Comparison of ENCODE assay signal across 13 cellular contexts in genomic region chr13:24149306-24150032, GRCh38. TPM values are rescaled to one million over a fixed set of nuclear protein-coding genes. Genes with fewer than 3 reads are reported as not detected.
DNase-seq lines count a peak whose midpoint lies in the region; ATAC-seq and TF ChIP-seq lines count a peak whose summit lies in the region.
"Had no signal": no experiment of that assay in that cellular context is flagged by ENCODE, and none has a peak within 500 bp of the region (broad histone marks: within the 10 kb centered on the region; RNA-seq: fewer than 3 reads in every experiment).

No MANE protein-coding gene starts in this region.

- H3K9me3 Mint-ChIP-seq in stimulated activated memory B cell treated with anti-CD40 and anti-IgM and Interleukin-4, amounts not matched to agents 10 μg/mL and 1 μg/mL and 100 μg/mL, for 72 hours: no peaks in the 10 kb centered on the region
- H3K9me3 Mint-ChIP-seq: activated CD8-positive, alpha-beta T cell treated with anti-CD3 and anti-CD28 coated beads for 36 hours; activated naive CD8-positive, alpha-beta T cell treated with anti-CD3 and anti-CD28 coated beads for 36 hours; natural killer cell had no signal

- no peaks in the 10 kb centered on the region for H3K36me3 Mint-ChIP-seq in stimulated activated memory B cell treated with anti-CD40 and anti-IgM and Interleukin-4, amounts not matched to agents 10 μg/mL and 1 μg/mL and 100 μg/mL, for 72 hours
- H3K36me3 Mint-ChIP-seq: activated naive CD8-positive, alpha-beta T cell treated with anti-CD3 and anti-CD28 coated beads for 36 hours; natural killer cell had no signal

- in situ Hi-C loops in astrocyte of the cerebellum (cut with HindIII; ENCODE audit: low sequenced_read_pairs): no loop called here

- no peak overlapping the region for H3K4me3 ChIP-seq in astrocyte of the cerebellum (ENCODE audit: low read depth, low read length)

- no peak overlapping the region for H3K27ac Mint-ChIP-seq in stimulated activated memory B cell treated with anti-CD40 and anti-IgM and Interleukin-4, amounts not matched to agents 10 μg/mL and 1 μg/mL and 100 μg/mL, for 72 hours
- H3K27ac Mint-ChIP-seq: activated CD8-positive, alpha-beta T cell treated with anti-CD3 and anti-CD28 coated beads for 36 hours; activated naive CD8-positive, alpha-beta T cell treated with anti-CD3 and anti-CD28 coated beads for 36 hours; natural killer cell had no signal

- peak; percentile 40 for DNase-seq in H4 (ENCODE audit: low spot score)
- peak; percentile 47 for DNase-seq in astrocyte of the cerebellum (ENCODE audit: low read depth)
- peak; percentile 2 for DNase-seq in glomerular visceral epithelial cell (ENCODE audit: extremely low spot score)
- no peak for DNase-seq in NCI-H2029 (lab: John Stamatoyannopoulos, UW)
- no peak for DNase-seq in RKO (ENCODE audit: low spot score)
- DNase-seq in posterior vena cava (ENCODE audit: low spot score): no peak
- DNase-seq: activated CD8-positive, alpha-beta T cell treated with anti-CD3 and anti-CD28 coated beads for 36 hours; activated naive CD8-positive, alpha-beta T cell treated with anti-CD3 and anti-CD28 coated beads for 36 hours; effector memory CD4-positive, alpha-beta T cell; natural killer cell; stimulated activated CD4-positive, alpha-beta T cell treated with anti-CD3 and anti-CD28 coated beads, Interleukin-4, amount 100 ng/mL, for 1 hour had no signal

- peaks cover 33% of the 10 kb centered on the region for H3K27me3 Mint-ChIP-seq in stimulated activated memory B cell treated with anti-CD40 and anti-IgM and Interleukin-4, amounts not matched to agents 10 μg/mL and 1 μg/mL and 100 μg/mL, for 72 hours
- H3K27me3 Mint-ChIP-seq: activated CD8-positive, alpha-beta T cell treated with anti-CD3 and anti-CD28 coated beads for 36 hours; activated naive CD8-positive, alpha-beta T cell treated with anti-CD3 and anti-CD28 coated beads for 36 hours had no signal

- intact Hi-C loops in posterior vena cava (cut with DNase I): no loop called here

- TF ChIP-seq CTCF in astrocyte of the cerebellum (IDR thresholded peaks at IDR 0.05; ENCODE audit: low read depth, low read length, missing control alignments): no peak

- ATAC-seq in stimulated activated memory B cell treated with anti-CD40 and anti-IgM and Interleukin-4, amounts not matched to agents 10 μg/mL and 1 μg/mL and 100 μg/mL, for 72 hours: peak; percentile 35
- ATAC-seq in GM21367 (IDR thresholded peaks at IDR 0.05; ENCODE audit: unreplicated experiment): no peak
- ATAC-seq: activated CD8-positive, alpha-beta T cell treated with anti-CD3 and anti-CD28 coated beads for 36 hours; natural killer cell had no signal

- H3K4me3 Mint-ChIP-seq in stimulated activated memory B cell treated with anti-CD40 and anti-IgM and Interleukin-4, amounts not matched to agents 10 μg/mL and 1 μg/mL and 100 μg/mL, for 72 hours: no peak overlapping the region
- H3K4me3 Mint-ChIP-seq: activated CD8-positive, alpha-beta T cell treated with anti-CD3 and anti-CD28 coated beads for 36 hours; activated naive CD8-positive, alpha-beta T cell treated with anti-CD3 and anti-CD28 coated beads for 36 hours; natural killer cell had no signal

- no peaks in the 10 kb centered on the region for H3K4me1 Mint-ChIP-seq in stimulated activated memory B cell treated with anti-CD40 and anti-IgM and Interleukin-4, amounts not matched to agents 10 μg/mL and 1 μg/mL and 100 μg/mL, for 72 hours

RNA-seq across cellular contexts. Expression of gene SPATA13, which starts 11.1 kb away (rescaled TPM):
- 5.1 and 12.1 TPM in 2 replicates for total RNA-seq in H4 (2014; rRNA removed; shearing (Covaris generic))
- total RNA-seq in posterior vena cava: 1 to 10 TPM; 8.5 to 8.8 TPM

Comparison
In these comparisons a context has a peak if more than half of its experiments do, and no peak if none do; other contexts are left out.
1. DNase-seq: peak in H4 (single experiment), astrocyte of the cerebellum (single experiment) and glomerular visceral epithelial cell (single experiment); none in NCI-H2029 (single experiment), RKO (single experiment) and posterior vena cava (single experiment).